Comparison of ENCODE assay signal across 29 cellular contexts in the genomic region with DNA sequence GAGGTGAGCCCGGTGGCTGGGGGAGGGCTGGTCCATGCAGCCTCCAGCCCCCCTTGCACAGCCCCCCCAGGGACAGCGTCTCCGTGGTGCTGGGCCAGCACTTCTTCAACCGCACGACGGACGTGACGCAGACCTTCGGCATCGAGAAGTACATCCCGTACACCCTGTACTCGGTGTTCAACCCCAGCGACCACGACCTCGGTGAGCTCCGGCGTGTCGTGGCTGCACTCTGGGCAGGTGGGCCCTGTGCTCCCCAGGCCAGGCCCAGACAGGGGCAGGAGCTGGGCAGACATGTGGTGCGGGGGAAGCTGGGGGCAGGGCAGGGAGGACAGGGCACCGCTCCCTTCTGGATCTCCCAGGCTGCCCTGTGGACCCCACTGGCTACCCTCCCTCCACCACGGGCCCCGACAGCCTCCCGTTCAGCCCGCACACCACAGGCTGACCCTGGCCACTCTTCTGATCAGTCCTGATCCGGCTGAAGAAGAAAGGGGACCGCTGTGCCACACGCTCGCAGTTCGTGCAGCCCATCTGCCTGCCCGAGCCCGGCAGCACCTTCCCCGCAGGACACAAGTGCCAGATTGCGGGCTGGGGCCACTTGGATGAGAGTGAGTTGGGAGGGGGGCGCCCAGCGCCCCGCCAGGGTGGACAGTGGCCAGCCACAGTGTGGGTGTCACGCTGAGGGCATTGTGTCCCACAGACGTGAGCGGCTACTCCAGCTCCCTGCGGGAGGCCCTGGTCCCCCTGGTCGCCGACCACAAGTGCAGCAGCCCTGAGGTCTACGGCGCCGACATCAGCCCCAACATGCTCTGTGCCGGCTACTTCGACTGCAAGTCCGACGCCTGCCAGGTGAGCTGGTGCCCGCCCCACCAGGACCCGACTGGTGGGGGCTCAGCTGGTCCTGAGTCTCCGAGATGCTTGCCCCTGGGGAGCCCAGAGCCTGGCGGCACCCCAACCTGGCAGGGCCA. TPM values are rescaled to one million over a fixed set of nuclear protein-coding genes. Genes with fewer than 3 reads are reported as not detected.
"Had no signal": no experiment of that assay in that cellular context is flagged by ENCODE, and none has a peak within 500 bp of the region (broad histone marks: within the 10 kb centered on the region; RNA-seq: fewer than 3 reads in every experiment).

No MANE protein-coding gene starts in this region.

- ATAC-seq: activated CD8-positive, alpha-beta T cell treated with anti-CD3 and anti-CD28 coated beads, Interleukin-2, amount 10 ng/mL, durations not matched to agents 7 days and 5 days; Panc1; T-helper 17 cell; WTC11 had no signal

- H3K27ac ChIP-seq: RWPE1 had no signal

- FAIRE-seq: bronchial epithelial cell had no signal

- DNase-seq: activated CD4-positive, alpha-beta T cell treated with anti-CD3 and anti-CD28 coated beads for 48 hours; activated CD4-positive, alpha-beta T cell treated with anti-CD3 and anti-CD28 coated beads, Interleukin-2, amount 50 U/mL, for 4 hours; activated CD4-positive, CD25-positive, alpha-beta regulatory T cell treated with anti-CD3 and anti-CD28 coated beads, Interleukin-2, amount 50 U/mL, for 72 hours; activated CD8-positive, alpha-beta memory T cell treated with anti-CD3 and anti-CD28 coated beads, Interleukin-2, amount 50 U/mL, for 48 hours; activated CD8-positive, alpha-beta T cell treated with anti-CD3 and anti-CD28 coated beads, Interleukin-2, amount 10 ng/mL, durations not matched to agents 7 days and 5 days; activated effector memory CD4-positive, alpha-beta T cell treated with Interleukin-2 at 50 U/mL for 16 hours; activated naive CD4-positive, alpha-beta T cell; activated T-cell treated with anti-CD3 and anti-CD28 coated beads, Interleukin-2, amount 50 U/mL, for 1 hour; aorta; KG1; NCI-H1092; NCI-H1417; NCI-H2029; NCI-H2107; NCI-H2171 treated with DMSO at 0.1 percent for 48 hours; NCI-H345; NCI-H510A; NCI-H526 treated with DMSO at 0.1 percent for 48 hours; NCI-H82; SIG-M5; T-helper 17 cell; T-helper 9 cell had no signal

RNA-seq across cellular contexts. Expression of a gene that starts 5.9 kb away (rescaled TPM):
- total RNA-seq: activated CD8-positive, alpha-beta T cell treated with anti-CD3 and anti-CD28 coated beads, Interleukin-2, amount 10 ng/mL, durations not matched to agents 7 days and 5 days; activated T-helper 1 cell treated with anti-CD3 and anti-CD28 coated beads, Interleukin-12 subunit alpha, Interleukin-12 subunit beta, Interleukin-2, Interleukin-4 antibody, amounts not matched to agents 30 ng/mL and 10 ng/mL and 1 ng/mL, durations not matched to agents 14 hours and 24 hours and 36 hours; bronchial epithelial cell; M059J; OCI-LY7; T-helper 17 cell had no signal

RNA-seq across cellular contexts. Expression of a gene that starts 15.4 kb away (rescaled TPM):
- total RNA-seq: activated CD8-positive, alpha-beta T cell treated with anti-CD3 and anti-CD28 coated beads, Interleukin-2, amount 10 ng/mL, durations not matched to agents 7 days and 5 days; activated T-helper 1 cell treated with anti-CD3 and anti-CD28 coated beads, Interleukin-12 subunit alpha, Interleukin-12 subunit beta, Interleukin-2, Interleukin-4 antibody, amounts not matched to agents 30 ng/mL and 10 ng/mL and 1 ng/mL, durations not matched to agents 14 hours and 24 hours and 36 hours; T-helper 17 cell had no signal
